In the genomic region with DNA sequence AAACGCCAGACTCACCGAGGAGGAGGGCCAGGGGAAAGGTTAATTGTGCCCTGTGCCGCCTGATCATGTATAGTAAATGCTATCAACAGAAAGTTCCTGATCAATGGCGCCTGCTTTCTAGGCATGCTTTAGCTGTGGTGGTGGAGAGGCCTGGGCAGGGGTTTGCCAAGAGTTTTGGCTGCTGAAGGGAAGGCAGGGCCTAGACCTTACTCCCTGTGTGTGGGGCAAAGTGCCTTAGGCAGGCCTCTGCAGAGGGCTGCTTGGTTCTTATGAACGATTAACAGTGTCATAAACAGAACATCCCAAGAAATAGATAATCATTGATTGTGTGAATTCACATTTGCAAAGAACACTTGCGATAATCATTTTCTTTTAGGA, we compare ENCODE assay signal across 10 cellular contexts. TPM values are rescaled to one million over a fixed set of nuclear protein-coding genes. Genes with fewer than 3 reads are reported as not detected.
DNase-seq lines count a peak whose midpoint lies in the region; ATAC-seq and TF ChIP-seq lines count a peak whose summit lies in the region.
"Had no signal": no experiment of that assay in that cellular context is flagged by ENCODE, and none has a peak within 500 bp of the region (broad histone marks: within the 10 kb centered on the region; RNA-seq: fewer than 3 reads in every experiment).

No MANE protein-coding gene starts in this region.

- CTCF ChIA-PET in BJ (lab: Yijun Ruan, JAX) = interaction anchor here (1.2 kb wide), 1 partner anchor 262 kb away, joined by 3 read pairs; no protein-coding TSS in a partner anchor
- CTCF ChIA-PET in HEK293T (lab: Yijun Ruan, JAX) = no interaction called here

- H3K27ac ChIP-seq in endodermal cell (ENCODE audit: low read depth, low read length) = no peak overlapping the region

- peak overlapping the region; percentile 18 for H3K4me3 ChIP-seq in BJ (ENCODE audit: low read depth, low read length)
- H3K4me3 ChIP-seq in endodermal cell (ENCODE audit: low read length) = no peak overlapping the region
- H3K4me3 ChIP-seq in BE2C (ENCODE audit: low read depth, low read length) = no peak overlapping the region

- no peaks in the 10 kb centered on the region for H3K9me3 Mint-ChIP-seq in HFFc6
- no peaks in the 10 kb centered on the region for H3K9me3 Mint-ChIP-seq in endodermal cell
- no peaks in the 10 kb centered on the region for H3K9me3 Mint-ChIP-seq in natural killer cell treated with Interleukin-12 subunit alpha and Interleukin-12 subunit beta and Interleukin-15 and Interleukin-18, amount 100 ng/mL, for 72 hours

- H3K4me3 Mint-ChIP-seq in HFFc6 = peak overlapping the region; percentile 82
- no peak overlapping the region for H3K4me3 Mint-ChIP-seq in endodermal cell
- peak overlapping the region; percentile 72 for H3K4me3 Mint-ChIP-seq in natural killer cell treated with Interleukin-12 subunit alpha and Interleukin-12 subunit beta and Interleukin-15 and Interleukin-18, amount 100 ng/mL, for 72 hours

- H3K4me1 ChIP-seq in endodermal cell (ENCODE audit: control insufficient read depth, insufficient read depth, low read length) (no peaks in the 10 kb centered on the region), BE2C (0 out of 2 replicates have a peak, but pooled peaks cover 3% of the 10 kb centered on the region)

- WGBS in endodermal cell (ENCODE audit: insufficient coverage in 1 of 2, insufficient read length in 1 of 2), 2 experiments = 93% methylated on average over 5 to 6 of the region's 6 CpGs

- DNase-seq in BJ (ENCODE audit: low read depth) (no peak), HFFc6 (no peak), endodermal cell (no peak), midbrain (lab: John Stamatoyannopoulos, UW) (no peak), HEK293T (ENCODE audit: extremely low spot score) (no peak), BE2C (no peak)
- no peak for DNase-seq in natural killer cell treated with Interleukin-12 subunit alpha and Interleukin-12 subunit beta and Interleukin-15 and Interleukin-18, amount 100 ng/mL, for 72 hours (ENCODE audit: low spot score)
- DNase-seq: glutamatergic neuron, NCI-H446 treated with DMSO at 0.1 percent for 48 hours had no signal

- no peaks in the 10 kb centered on the region for H3K27me3 ChIP-seq in BJ (ENCODE audit: control insufficient read depth, insufficient read depth, low read length)
- H3K27me3 ChIP-seq in endodermal cell (ENCODE audit: control insufficient read depth, insufficient read depth, low read length, poor library complexity, severe bottlenecking) = peaks cover 23% of the 10 kb centered on the region
- no peaks in the 10 kb centered on the region for H3K27me3 ChIP-seq in BE2C

- H3K9ac ChIP-seq in endodermal cell (ENCODE audit: extremely low read depth, low read length, poor library complexity, severe bottlenecking) = no peak overlapping the region

- POLR2A ChIA-PET in BJ (lab: Charles Lee) (no interaction called here), HEK293T (lab: Yijun Ruan, JAX) (no interaction called here)

- H3K27ac Mint-ChIP-seq in HFFc6 = peak overlapping the region; percentile 90
- peak overlapping the region; percentile 24 for H3K27ac Mint-ChIP-seq in endodermal cell
- peak overlapping the region; percentile 95 to 98 for H3K27ac Mint-ChIP-seq in natural killer cell treated with Interleukin-12 subunit alpha and Interleukin-12 subunit beta and Interleukin-15 and Interleukin-18, amount 100 ng/mL, for 72 hours

- H3K36me3 Mint-ChIP-seq in HFFc6 (ENCODE audit: low read depth) (peaks cover 5% of the 10 kb centered on the region), endodermal cell (ENCODE audit: low read depth) (no peaks in the 10 kb centered on the region)
- peaks cover 5% of the 10 kb centered on the region for H3K36me3 Mint-ChIP-seq in natural killer cell treated with Interleukin-12 subunit alpha and Interleukin-12 subunit beta and Interleukin-15 and Interleukin-18, amount 100 ng/mL, for 72 hours

- H3K4me1 Mint-ChIP-seq in HFFc6 (ENCODE audit: low read depth) (peaks cover 96% of the 10 kb centered on the region), endodermal cell (peaks cover 9% of the 10 kb centered on the region)
- H3K4me1 Mint-ChIP-seq in natural killer cell treated with Interleukin-12 subunit alpha and Interleukin-12 subunit beta and Interleukin-15 and Interleukin-18, amount 100 ng/mL, for 72 hours (ENCODE audit: low read depth in 2 of 2) = peaks cover 52 to 79% of the 10 kb centered on the region in 2 donors

- H3K27me3 Mint-ChIP-seq in HFFc6 (ENCODE audit: insufficient read depth) (no peaks in the 10 kb centered on the region), endodermal cell (ENCODE audit: insufficient read depth) (peaks cover 22% of the 10 kb centered on the region)
- no peaks in the 10 kb centered on the region for H3K27me3 Mint-ChIP-seq in natural killer cell treated with Interleukin-12 subunit alpha and Interleukin-12 subunit beta and Interleukin-15 and Interleukin-18, amount 100 ng/mL, for 72 hours

- TF ChIP-seq CTCF in BJ (IDR thresholded peaks at IDR 0.05; ENCODE audit: insufficient read depth, low read depth, low read length) (no peak), HFFc6 (IDR thresholded peaks at IDR 0.05) (no peak), endodermal cell (conservative IDR thresholded peaks at IDR 0.05) (no peak), BE2C (IDR thresholded peaks at IDR 0.05; ENCODE audit: low read depth, low read length) (no peak)

- H3K36me3 ChIP-seq in BJ (ENCODE audit: control insufficient read depth, insufficient read depth, low read length) (peaks cover 4% of the 10 kb centered on the region), endodermal cell (ENCODE audit: control insufficient read depth, insufficient read depth, low read length) (no peaks in the 10 kb centered on the region), BE2C (no peaks in the 10 kb centered on the region)

- no peaks in the 10 kb centered on the region for H3K9me3 ChIP-seq in endodermal cell (ENCODE audit: control insufficient read depth, low read length)
- no peaks in the 10 kb centered on the region for H3K9me3 ChIP-seq in BE2C

- ATAC-seq in natural killer cell treated with Interleukin-12 subunit alpha and Interleukin-12 subunit beta and Interleukin-15 and Interleukin-18, amount 100 ng/mL, for 72 hours = peak in 1 of 2 donors; percentile 3
- ATAC-seq in GM19395 (IDR thresholded peaks at IDR 0.05; ENCODE audit: unreplicated experiment) = no peak

TF ChIP-seq in HEK293T, 16 proteins besides CTCF, POLR2A, EP300 and RAD21:
- no peak for TF ChIP-seq SP1 (IDR thresholded peaks at IDR 0.05)
- TF ChIP-seq BHLHE40 (IDR thresholded peaks at IDR 0.05; ENCODE audit: borderline replicate concordance) = no peak
- TF ChIP-seq, protein P1, sequence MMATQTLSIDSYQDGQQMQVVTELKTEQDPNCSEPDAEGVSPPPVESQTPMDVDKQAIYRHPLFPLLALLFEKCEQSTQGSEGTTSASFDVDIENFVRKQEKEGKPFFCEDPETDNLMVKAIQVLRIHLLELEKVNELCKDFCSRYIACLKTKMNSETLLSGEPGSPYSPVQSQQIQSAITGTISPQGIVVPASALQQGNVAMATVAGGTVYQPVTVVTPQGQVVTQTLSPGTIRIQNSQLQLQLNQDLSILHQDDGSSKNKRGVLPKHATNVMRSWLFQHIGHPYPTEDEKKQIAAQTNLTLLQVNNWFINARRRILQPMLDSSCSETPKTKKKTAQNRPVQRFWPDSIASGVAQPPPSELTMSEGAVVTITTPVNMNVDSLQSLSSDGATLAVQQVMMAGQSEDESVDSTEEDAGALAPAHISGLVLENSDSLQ (IDR thresholded peaks at IDR 0.05) = no peak
- no peak for TF ChIP-seq ZNF384 (IDR thresholded peaks at IDR 0.05)
- TF ChIP-seq L3MBTL2 (conservative IDR thresholded peaks at IDR 0.05) = no peak
- no peak for TF ChIP-seq NFRKB (IDR thresholded peaks at IDR 0.05)

RNA-seq across cellular contexts. Expression of a gene that starts 6.3 kb away (rescaled TPM):
- 19.3 and 23.9 TPM in 2 replicates for polyA plus RNA-seq in BJ (2011; rRNA removed)
- polyA minus RNA-seq in BJ (2011; rRNA and poly(A)+ RNA removed) = 29.9 and 37.0 TPM in 2 replicates
- total RNA-seq in HFFc6 (2021; fragmentation: NEBNext Ultra II Directional; extraction: Animal tissue kit (Norgen Biotek cat#: 25700)) = 10 to 100 TPM; 18.6 to 25.0 (median 23.3) TPM
- total RNA-seq in endodermal cell = 1 to 10 TPM; 1.1 to 1.7 TPM
- polyA plus RNA-seq in endodermal cell (2013, experiment 1 of 2) = 15.0 TPM
- 14.4 TPM for polyA plus RNA-seq in endodermal cell (2013, experiment 2 of 2)
- 10 to 100 TPM; 19.8 to 21.0 TPM for total RNA-seq in natural killer cell treated with Interleukin-12 subunit alpha and Interleukin-12 subunit beta and Interleukin-15 and Interleukin-18, amount 100 ng/mL, for 72 hours
- polyA plus RNA-seq in BE2C (2012; ENCODE audit: insufficient read depth, insufficient read length, low read depth) = 10.4 TPM

RNA-seq across cellular contexts. Expression of a gene that starts 8.0 kb away (rescaled TPM):
- 63.0 and 70.3 TPM in 2 replicates for polyA plus RNA-seq in BJ (2011; rRNA removed)
- 58.4 and 99.1 TPM in 2 replicates for polyA minus RNA-seq in BJ (2011; rRNA and poly(A)+ RNA removed)
- 10 to 100 TPM; 37.9 to 47.5 (median 41.8) TPM for total RNA-seq in HFFc6 (2021; fragmentation: NEBNext Ultra II Directional; extraction: Animal tissue kit (Norgen Biotek cat#: 25700))
- total RNA-seq in endodermal cell = 10 to 100 TPM; 12.2 to 13.3 TPM
- 18.3 TPM for polyA plus RNA-seq in endodermal cell (2013, experiment 1 of 2)
- 14.7 TPM for polyA plus RNA-seq in endodermal cell (2013, experiment 2 of 2)
- 10 to 100 TPM; 20.0 to 23.0 TPM for total RNA-seq in natural killer cell treated with Interleukin-12 subunit alpha and Interleukin-12 subunit beta and Interleukin-15 and Interleukin-18, amount 100 ng/mL, for 72 hours
- polyA plus RNA-seq in BE2C (2012; ENCODE audit: insufficient read depth, insufficient read length, low read depth) = 6.2 TPM

Comparison
In these comparisons a context has a peak if more than half of its experiments do, and no peak if none do; other contexts are left out.
1. H3K27ac Mint-ChIP-seq: peak in every context shown above with its lines; median percentile 96 in natural killer cell treated with Interleukin-12 subunit alpha and Interleukin-12 subunit beta and Interleukin-15 and Interleukin-18, amount 100 ng/mL, for 72 hours; 90 in HFFc6; 24 in endodermal cell.
2. RNA of a gene that starts 6.3 kb away (total RNA-seq): 18.6 to 25.0 TPM in HFFc6 and 19.8 to 21.0 TPM in natural killer cell treated with Interleukin-12 subunit alpha and Interleukin-12 subunit beta and Interleukin-15 and Interleukin-18, amount 100 ng/mL, for 72 hours; 1.1 to 1.7 TPM in endodermal cell; every median in the first group is over 4 times any median in the second.